8 cellular contexts compared by ENCODE assay signal in genomic region chr17:16351831-16352230, GRCh38. TPM values are rescaled to one million over a fixed set of nuclear protein-coding genes. Genes with fewer than 3 reads are reported as not detected.
DNase-seq lines count a peak whose midpoint lies in the region; ATAC-seq and TF ChIP-seq lines count a peak whose summit lies in the region.

No MANE protein-coding gene starts in this region.

- H3K36me3 ChIP-seq in cardiac muscle cell, result peaks cover 13% of the 10 kb centered on the region
- H3K36me3 ChIP-seq in left lung, result peaks cover 0 to 10% of the 10 kb centered on the region in 2 donors
- H3K36me3 ChIP-seq in urinary bladder (ENCODE audit: insufficient read depth), result peaks cover 5% of the 10 kb centered on the region

- TF ChIP-seq CTCF in cardiac muscle cell (IDR thresholded peaks at IDR 0.05; ENCODE audit: low read depth, low read length), result no peak
- no peak for TF ChIP-seq CTCF in left lung (IDR thresholded peaks at IDR 0.05)

- peak overlapping the region; percentile 94 for H3K4me3 Mint-ChIP-seq in activated naive CD8-positive, alpha-beta T cell treated with anti-CD3 and anti-CD28 coated beads, Interleukin-2, amount 50 U/mL, for 24 hours

- WGBS in urinary bladder, result 35% methylated on average over 10 of the region's 10 CpGs

- no peaks in the 10 kb centered on the region for H3K27me3 Mint-ChIP-seq in activated naive CD8-positive, alpha-beta T cell treated with anti-CD3 and anti-CD28 coated beads, Interleukin-2, amount 50 U/mL, for 24 hours

- H3K9me3 ChIP-seq in cardiac muscle cell (ENCODE audit: low read depth), result no peaks in the 10 kb centered on the region
- H3K9me3 ChIP-seq in left lung, result no peaks in the 10 kb centered on the region

- intact Hi-C loops in Right ventricle myocardium inferior (cut with DNase I) (no loop called here), left lung (cut with DNase I) (no loop called here)

- ATAC-seq in Right ventricle myocardium inferior (no peak), left lung (no peak), GM19395 (IDR thresholded peaks at IDR 0.05; ENCODE audit: unreplicated experiment) (no peak)
- ATAC-seq in activated naive CD8-positive, alpha-beta T cell treated with anti-CD3 and anti-CD28 coated beads, Interleukin-2, amount 50 U/mL, for 24 hours, result no peak

- H3K4me3 ChIP-seq in cardiac muscle cell, result peak overlapping the region; percentile 78
- peak overlapping the region; percentile 41 to 64 for H3K4me3 ChIP-seq in left lung
- peak overlapping the region; percentile 68 for H3K4me3 ChIP-seq in urinary bladder (ENCODE audit: low read depth, low read length)

- no peak overlapping the region for H3K27ac ChIP-seq in cardiac muscle cell
- no peak overlapping the region for H3K27ac ChIP-seq in left lung
- no peak overlapping the region for H3K27ac ChIP-seq in urinary bladder (ENCODE audit: low read depth)

- H3K4me1 Mint-ChIP-seq in activated naive CD8-positive, alpha-beta T cell treated with anti-CD3 and anti-CD28 coated beads, Interleukin-2, amount 50 U/mL, for 24 hours, result peaks cover 29% of the 10 kb centered on the region

- peaks cover 34% of the 10 kb centered on the region for H3K36me3 Mint-ChIP-seq in activated naive CD8-positive, alpha-beta T cell treated with anti-CD3 and anti-CD28 coated beads, Interleukin-2, amount 50 U/mL, for 24 hours (ENCODE audit: low read depth)

- H3K27ac Mint-ChIP-seq in activated naive CD8-positive, alpha-beta T cell treated with anti-CD3 and anti-CD28 coated beads, Interleukin-2, amount 50 U/mL, for 24 hours, result peak overlapping the region; percentile 87

- DNase-seq in cardiac muscle cell (ENCODE audit: low read depth in 1 of 2, low spot score in 1 of 2) (peak in 1 of 2 donors; percentile 49), Right ventricle myocardium inferior (ENCODE audit: missing footprints) (no peak), left lung (no peak), DMS79 (lab: John Stamatoyannopoulos, UW) (no peak), amygdala (lab: John Stamatoyannopoulos, UW) (no peak)
- no peak for DNase-seq in activated naive CD8-positive, alpha-beta T cell treated with anti-CD3 and anti-CD28 coated beads, Interleukin-2, amount 50 U/mL, for 24 hours

- H3K9me3 Mint-ChIP-seq in activated naive CD8-positive, alpha-beta T cell treated with anti-CD3 and anti-CD28 coated beads, Interleukin-2, amount 50 U/mL, for 24 hours, result no peaks in the 10 kb centered on the region

- H3K4me1 ChIP-seq in cardiac muscle cell (ENCODE audit: low read depth), result peaks cover 3% of the 10 kb centered on the region
- H3K4me1 ChIP-seq in left lung, result peaks cover 0 to 16% of the 10 kb centered on the region in 2 donors
- H3K4me1 ChIP-seq in urinary bladder (ENCODE audit: insufficient read depth), result no peaks in the 10 kb centered on the region

- H3K27me3 ChIP-seq in cardiac muscle cell (no peaks in the 10 kb centered on the region), left lung (peaks cover 0 to 33% of the 10 kb centered on the region in 2 donors)

RNA-seq across cellular contexts. Expression of gene CENPV, which starts 1.4 kb away (rescaled TPM):
- total RNA-seq in cardiac muscle cell (55.3 and 88.4 TPM in 2 replicates), Right ventricle myocardium inferior (12.8 TPM), left lung (10 to 100 TPM; 11.5 to 13.5 TPM), urinary bladder (15.4 TPM)
- polyA plus RNA-seq in cardiac muscle cell (67.1 and 91.8 TPM in 2 replicates), urinary bladder (20.5 TPM)

RNA-seq across cellular contexts. Expression of gene UBB, which starts 29.1 kb away (rescaled TPM):
- total RNA-seq in cardiac muscle cell (1,467 and 1,491 TPM in 2 replicates), Right ventricle myocardium inferior (1,403 TPM), left lung (1,000 to 10,000 TPM; 1,151 to 1,430 TPM), urinary bladder (1,468 TPM)
- polyA plus RNA-seq in cardiac muscle cell (1,854 and 2,609 TPM in 2 replicates), urinary bladder (1,242 TPM)
